2 cellular contexts compared by ENCODE assay signal in the genomic region with DNA sequence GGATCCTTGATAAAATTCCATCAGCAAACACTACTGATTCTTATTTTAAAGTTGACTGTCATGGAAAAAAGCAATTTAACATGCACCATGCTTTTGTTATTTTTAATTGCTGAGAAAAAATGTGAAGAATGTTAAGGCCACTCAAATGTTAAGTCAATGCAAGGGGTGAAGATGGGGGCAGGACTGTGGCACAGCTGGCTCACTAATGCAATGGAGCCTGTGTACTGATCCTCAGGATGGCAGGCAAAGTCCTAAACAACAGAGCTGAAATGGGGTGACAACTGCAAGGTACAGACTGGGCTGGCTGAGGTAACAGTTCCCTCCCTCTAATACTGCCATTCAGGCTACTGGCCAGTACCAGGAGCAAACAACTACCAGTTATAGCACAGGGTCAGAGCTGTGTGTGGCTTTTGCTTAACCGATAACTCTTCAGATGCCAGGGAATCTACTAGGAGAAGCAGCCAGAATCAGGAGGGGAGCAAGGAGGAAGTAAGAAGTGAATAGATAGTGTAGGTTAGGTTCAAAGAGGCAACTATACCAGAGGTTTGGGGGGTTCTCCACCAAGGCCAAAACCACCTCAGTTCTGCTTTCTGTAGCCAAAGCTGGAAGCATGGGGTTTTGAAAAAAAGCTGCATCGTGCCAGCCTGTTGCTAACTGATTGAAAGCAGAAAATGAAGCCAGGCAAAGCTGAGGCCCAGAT.
TF ChIP-seq lines count a peak whose summit lies in the region.

No MANE protein-coding gene starts in this region.

TF ChIP-seq in IMR-90, 13 proteins besides CTCF, POLR2A, EP300 and RAD21 (continued from another document):
- no peak for TF ChIP-seq CHD1 (IDR thresholded peaks at IDR 0.05; ENCODE audit: low read depth, low read length)
- no peak for TF ChIP-seq RCOR1 (IDR thresholded peaks at IDR 0.05; ENCODE audit: insufficient replicate concordance, low read length)
- TF ChIP-seq, protein P1, sequence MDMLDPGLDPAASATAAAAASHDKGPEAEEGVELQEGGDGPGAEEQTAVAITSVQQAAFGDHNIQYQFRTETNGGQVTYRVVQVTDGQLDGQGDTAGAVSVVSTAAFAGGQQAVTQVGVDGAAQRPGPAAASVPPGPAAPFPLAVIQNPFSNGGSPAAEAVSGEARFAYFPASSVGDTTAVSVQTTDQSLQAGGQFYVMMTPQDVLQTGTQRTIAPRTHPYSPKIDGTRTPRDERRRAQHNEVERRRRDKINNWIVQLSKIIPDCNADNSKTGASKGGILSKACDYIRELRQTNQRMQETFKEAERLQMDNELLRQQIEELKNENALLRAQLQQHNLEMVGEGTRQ (IDR thresholded peaks at IDR 0.05; ENCODE audit: low read depth, low read length) = no peak
- TF ChIP-seq, protein P2, sequence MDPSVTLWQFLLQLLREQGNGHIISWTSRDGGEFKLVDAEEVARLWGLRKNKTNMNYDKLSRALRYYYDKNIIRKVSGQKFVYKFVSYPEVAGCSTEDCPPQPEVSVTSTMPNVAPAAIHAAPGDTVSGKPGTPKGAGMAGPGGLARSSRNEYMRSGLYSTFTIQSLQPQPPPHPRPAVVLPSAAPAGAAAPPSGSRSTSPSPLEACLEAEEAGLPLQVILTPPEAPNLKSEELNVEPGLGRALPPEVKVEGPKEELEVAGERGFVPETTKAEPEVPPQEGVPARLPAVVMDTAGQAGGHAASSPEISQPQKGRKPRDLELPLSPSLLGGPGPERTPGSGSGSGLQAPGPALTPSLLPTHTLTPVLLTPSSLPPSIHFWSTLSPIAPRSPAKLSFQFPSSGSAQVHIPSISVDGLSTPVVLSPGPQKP (IDR thresholded peaks at IDR 0.05; ENCODE audit: borderline replicate concordance, low read depth, low read length) = no peak
- TF ChIP-seq BHLHE40 (IDR thresholded peaks at IDR 0.05; ENCODE audit: low read depth, low read length) = no peak
- TF ChIP-seq MAFK (IDR thresholded peaks at IDR 0.05; ENCODE audit: low read depth, low read length) = no peak
- TF ChIP-seq CEBPB (IDR thresholded peaks at IDR 0.05; ENCODE audit: low read depth, low read length) = no peak
- no peak for TF ChIP-seq MAZ (IDR thresholded peaks at IDR 0.05; ENCODE audit: borderline replicate concordance, low read depth, low read length)

TF ChIP-seq in endothelial cell of umbilical vein, 7 proteins besides CTCF, POLR2A, EP300 and RAD21 (continued from another document):
- TF ChIP-seq EZH2 (IDR thresholded peaks at IDR 0.05; ENCODE audit: borderline replicate concordance, low read depth, low read length, severe bottlenecking) (no peak), MYC (IDR thresholded peaks at IDR 0.05; ENCODE audit: low read depth, low read length) (no peak)
- TF ChIP-seq, protein P3, sequence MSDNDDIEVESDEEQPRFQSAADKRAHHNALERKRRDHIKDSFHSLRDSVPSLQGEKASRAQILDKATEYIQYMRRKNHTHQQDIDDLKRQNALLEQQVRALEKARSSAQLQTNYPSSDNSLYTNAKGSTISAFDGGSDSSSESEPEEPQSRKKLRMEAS (IDR thresholded peaks at IDR 0.05; ENCODE audit: insufficient read depth, insufficient read length) = no peak
TF ChIP-seq in endothelial cell of umbilical vein: peak in this region for 0.
